ENCODE assay signal across 1 cellular context in the genomic region with DNA sequence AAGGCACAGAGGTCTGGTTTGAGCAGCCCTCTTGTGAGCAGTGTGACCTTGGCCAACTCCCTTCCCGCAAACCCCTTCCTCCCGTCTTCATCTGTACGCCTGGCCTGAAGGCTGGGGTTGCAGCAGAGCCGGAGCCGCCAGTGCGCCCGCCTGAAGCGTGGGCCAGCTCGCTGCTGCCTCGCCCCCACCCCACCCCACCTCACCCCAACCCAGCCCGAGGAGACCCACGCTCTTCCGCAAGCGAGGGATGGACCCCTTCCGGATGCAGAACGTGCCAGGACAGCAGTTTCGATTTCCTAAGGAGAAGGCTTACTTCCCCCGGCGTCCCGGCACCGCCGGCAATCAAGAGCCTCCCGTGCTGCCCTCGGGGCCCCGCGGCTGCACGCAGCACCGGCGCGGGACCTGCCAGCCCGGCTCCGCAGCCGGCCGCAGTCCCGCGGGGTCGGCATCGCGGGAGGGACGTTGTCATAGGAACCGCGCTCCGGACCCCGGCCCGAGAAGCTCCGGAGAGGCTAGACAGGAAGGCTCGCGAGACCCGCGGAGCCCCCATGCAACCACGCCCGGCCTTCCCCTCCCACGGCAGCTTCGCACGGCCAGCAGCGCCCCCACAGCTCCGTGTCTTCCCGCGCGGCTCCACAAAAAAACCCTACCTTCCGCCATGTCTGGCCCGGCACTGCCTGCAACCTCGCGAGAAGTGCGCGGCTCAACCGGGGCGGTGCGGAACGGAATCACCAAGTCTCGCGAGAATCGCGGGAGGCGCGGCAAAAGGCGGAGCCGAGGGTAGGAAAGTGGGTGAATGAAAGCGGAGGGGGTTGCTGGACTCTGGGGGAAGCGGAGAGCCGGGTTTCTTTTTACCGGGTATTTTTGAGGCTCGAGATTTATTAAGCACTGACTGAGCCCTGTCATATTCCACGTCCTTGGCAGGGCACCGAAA.
A peak's percentile ranks its signal among the peaks of the same experiment; 100 is the strongest.
TF ChIP-seq lines count a peak whose summit lies in the region.

A gene with protein sequence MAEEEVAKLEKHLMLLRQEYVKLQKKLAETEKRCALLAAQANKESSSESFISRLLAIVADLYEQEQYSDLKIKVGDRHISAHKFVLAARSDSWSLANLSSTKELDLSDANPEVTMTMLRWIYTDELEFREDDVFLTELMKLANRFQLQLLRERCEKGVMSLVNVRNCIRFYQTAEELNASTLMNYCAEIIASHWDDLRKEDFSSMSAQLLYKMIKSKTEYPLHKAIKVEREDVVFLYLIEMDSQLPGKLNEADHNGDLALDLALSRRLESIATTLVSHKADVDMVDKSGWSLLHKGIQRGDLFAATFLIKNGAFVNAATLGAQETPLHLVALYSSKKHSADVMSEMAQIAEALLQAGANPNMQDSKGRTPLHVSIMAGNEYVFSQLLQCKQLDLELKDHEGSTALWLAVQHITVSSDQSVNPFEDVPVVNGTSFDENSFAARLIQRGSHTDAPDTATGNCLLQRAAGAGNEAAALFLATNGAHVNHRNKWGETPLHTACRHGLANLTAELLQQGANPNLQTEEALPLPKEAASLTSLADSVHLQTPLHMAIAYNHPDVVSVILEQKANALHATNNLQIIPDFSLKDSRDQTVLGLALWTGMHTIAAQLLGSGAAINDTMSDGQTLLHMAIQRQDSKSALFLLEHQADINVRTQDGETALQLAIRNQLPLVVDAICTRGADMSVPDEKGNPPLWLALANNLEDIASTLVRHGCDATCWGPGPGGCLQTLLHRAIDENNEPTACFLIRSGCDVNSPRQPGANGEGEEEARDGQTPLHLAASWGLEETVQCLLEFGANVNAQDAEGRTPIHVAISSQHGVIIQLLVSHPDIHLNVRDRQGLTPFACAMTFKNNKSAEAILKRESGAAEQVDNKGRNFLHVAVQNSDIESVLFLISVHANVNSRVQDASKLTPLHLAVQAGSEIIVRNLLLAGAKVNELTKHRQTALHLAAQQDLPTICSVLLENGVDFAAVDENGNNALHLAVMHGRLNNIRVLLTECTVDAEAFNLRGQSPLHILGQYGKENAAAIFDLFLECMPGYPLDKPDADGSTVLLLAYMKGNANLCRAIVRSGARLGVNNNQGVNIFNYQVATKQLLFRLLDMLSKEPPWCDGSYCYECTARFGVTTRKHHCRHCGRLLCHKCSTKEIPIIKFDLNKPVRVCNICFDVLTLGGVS (minus strand): TSS at position 698 of the 934 bp plus-strand sequence. CDS start 38 bp downstream, at position 660.

TF ChIP-seq in HepG2, 621 proteins besides CTCF, POLR2A, EP300 and RAD21 (continued from another document and continues in another):
- TF ChIP-seq TOPORS (CRISPR knock-in tag; IDR thresholded peaks at IDR 0.05) (no peak), SMC3 (IDR thresholded peaks at IDR 0.05; ENCODE audit: low read length) (no peak), ZNF350 (CRISPR knock-in tag; IDR thresholded peaks at IDR 0.05; ENCODE audit: borderline replicate concordance, low read depth) (peak; percentile 86), CHD2 (IDR thresholded peaks at IDR 0.05; ENCODE audit: low read depth, low read length) (peak; percentile 99), NFRKB (IDR thresholded peaks at IDR 0.05) (no peak), SRSF9 (IDR thresholded peaks at IDR 0.05; ENCODE audit: borderline replicate concordance, insufficient read depth, low read depth, low read length, poor library complexity, severe bottlenecking) (no peak), POLR2AphosphoS2 (IDR thresholded peaks at IDR 0.05; ENCODE audit: low read depth, low read length) (no peak), MAFK (conservative IDR thresholded peaks at IDR 0.05 in 1 of 2, IDR thresholded peaks at IDR 0.05 in 1 of 2; ENCODE audit: low read length in 2 of 2) (no peak), FOSL2 (CRISPR knock-in tag; IDR thresholded peaks at IDR 0.05) (peak; percentile 32; the same call in 1 of the 2 replicates), ATF7-NPFF (CRISPR knock-in tag; IDR thresholded peaks at IDR 0.05; ENCODE audit: low read depth) (peak; percentile 79; the same call in 1 of the 2 replicates), ETV5 (CRISPR knock-in tag; IDR thresholded peaks at IDR 0.05; ENCODE audit: borderline replicate concordance) (peak; percentile 59), ZNF746 (CRISPR knock-in tag; IDR thresholded peaks at IDR 0.05) (no peak), ZNF557 (CRISPR knock-in tag; IDR thresholded peaks at IDR 0.05) (no peak), SAP130 (CRISPR knock-in tag; IDR thresholded peaks at IDR 0.05; ENCODE audit: low read depth) (peak; percentile 85), ZNF589 (CRISPR knock-in tag; conservative IDR thresholded peaks at IDR 0.05) (no peak), GZF1 (CRISPR knock-in tag; IDR thresholded peaks at IDR 0.05) (no peak), ZNF331 (CRISPR knock-in tag; IDR thresholded peaks at IDR 0.05) (0 out of 2 replicates have a peak, but pooled peaks have one; percentile 36), WIZ (CRISPR knock-in tag; IDR thresholded peaks at IDR 0.05) (no peak), KLF16 (CRISPR knock-in tag; IDR thresholded peaks at IDR 0.05) (peak in 1 of 2 experiments; percentile 67; a peak in 1 of 4 replicates), SNRNP70 (IDR thresholded peaks at IDR 0.05; ENCODE audit: low read depth, low read length) (no peak), RARA (CRISPR knock-in tag; IDR thresholded peaks at IDR 0.05) (no peak), ZNF333 (CRISPR knock-in tag; IDR thresholded peaks at IDR 0.05; ENCODE audit: borderline replicate concordance) (no peak), MXD4 (CRISPR knock-in tag; IDR thresholded peaks at IDR 0.05) (no peak), ZFP37 (CRISPR knock-in tag; IDR thresholded peaks at IDR 0.05; ENCODE audit: borderline replicate concordance) (no peak), ARNT (IDR thresholded peaks at IDR 0.05) (no peak), ZNF256 (CRISPR knock-in tag; conservative IDR thresholded peaks at IDR 0.05) (peak; percentile 76; the same call in 1 of the 2 replicates), ZNF549 (CRISPR knock-in tag; IDR thresholded peaks at IDR 0.05) (no peak), PRPF4 (IDR thresholded peaks at IDR 0.05; ENCODE audit: low read depth, low read length, poor library complexity, severe bottlenecking) (no peak), RFX3 (CRISPR knock-in tag; IDR thresholded peaks at IDR 0.05) (peak; percentile 60; the same call in 1 of the 2 replicates), BCL6 (CRISPR knock-in tag; IDR thresholded peaks at IDR 0.05) (no peak), XRCC5 (optimal IDR thresholded peaks at IDR 0.05; ENCODE audit: low read length) (peak; percentile 84), ZNF577 (CRISPR knock-in tag; IDR thresholded peaks at IDR 0.05; ENCODE audit: borderline replicate concordance, low read depth) (no peak; the same call in 1 of the 2 replicates), MAF1 (CRISPR knock-in tag; IDR thresholded peaks at IDR 0.05; ENCODE audit: borderline replicate concordance) (no peak; the same call in 1 of the 2 replicates), GLI4 (CRISPR knock-in tag; IDR thresholded peaks at IDR 0.05; ENCODE audit: borderline replicate concordance) (no peak)
- TF ChIP-seq, protein P1, sequence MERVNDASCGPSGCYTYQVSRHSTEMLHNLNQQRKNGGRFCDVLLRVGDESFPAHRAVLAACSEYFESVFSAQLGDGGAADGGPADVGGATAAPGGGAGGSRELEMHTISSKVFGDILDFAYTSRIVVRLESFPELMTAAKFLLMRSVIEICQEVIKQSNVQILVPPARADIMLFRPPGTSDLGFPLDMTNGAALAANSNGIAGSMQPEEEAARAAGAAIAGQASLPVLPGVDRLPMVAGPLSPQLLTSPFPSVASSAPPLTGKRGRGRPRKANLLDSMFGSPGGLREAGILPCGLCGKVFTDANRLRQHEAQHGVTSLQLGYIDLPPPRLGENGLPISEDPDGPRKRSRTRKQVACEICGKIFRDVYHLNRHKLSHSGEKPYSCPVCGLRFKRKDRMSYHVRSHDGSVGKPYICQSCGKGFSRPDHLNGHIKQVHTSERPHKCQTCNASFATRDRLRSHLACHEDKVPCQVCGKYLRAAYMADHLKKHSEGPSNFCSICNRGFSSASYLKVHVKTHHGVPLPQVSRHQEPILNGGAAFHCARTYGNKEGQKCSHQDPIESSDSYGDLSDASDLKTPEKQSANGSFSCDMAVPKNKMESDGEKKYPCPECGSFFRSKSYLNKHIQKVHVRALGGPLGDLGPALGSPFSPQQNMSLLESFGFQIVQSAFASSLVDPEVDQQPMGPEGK (CRISPR knock-in tag; IDR thresholded peaks at IDR 0.05): peak; percentile 28; the same call in 1 of the 2 replicates
- TF ChIP-seq, protein P2, sequence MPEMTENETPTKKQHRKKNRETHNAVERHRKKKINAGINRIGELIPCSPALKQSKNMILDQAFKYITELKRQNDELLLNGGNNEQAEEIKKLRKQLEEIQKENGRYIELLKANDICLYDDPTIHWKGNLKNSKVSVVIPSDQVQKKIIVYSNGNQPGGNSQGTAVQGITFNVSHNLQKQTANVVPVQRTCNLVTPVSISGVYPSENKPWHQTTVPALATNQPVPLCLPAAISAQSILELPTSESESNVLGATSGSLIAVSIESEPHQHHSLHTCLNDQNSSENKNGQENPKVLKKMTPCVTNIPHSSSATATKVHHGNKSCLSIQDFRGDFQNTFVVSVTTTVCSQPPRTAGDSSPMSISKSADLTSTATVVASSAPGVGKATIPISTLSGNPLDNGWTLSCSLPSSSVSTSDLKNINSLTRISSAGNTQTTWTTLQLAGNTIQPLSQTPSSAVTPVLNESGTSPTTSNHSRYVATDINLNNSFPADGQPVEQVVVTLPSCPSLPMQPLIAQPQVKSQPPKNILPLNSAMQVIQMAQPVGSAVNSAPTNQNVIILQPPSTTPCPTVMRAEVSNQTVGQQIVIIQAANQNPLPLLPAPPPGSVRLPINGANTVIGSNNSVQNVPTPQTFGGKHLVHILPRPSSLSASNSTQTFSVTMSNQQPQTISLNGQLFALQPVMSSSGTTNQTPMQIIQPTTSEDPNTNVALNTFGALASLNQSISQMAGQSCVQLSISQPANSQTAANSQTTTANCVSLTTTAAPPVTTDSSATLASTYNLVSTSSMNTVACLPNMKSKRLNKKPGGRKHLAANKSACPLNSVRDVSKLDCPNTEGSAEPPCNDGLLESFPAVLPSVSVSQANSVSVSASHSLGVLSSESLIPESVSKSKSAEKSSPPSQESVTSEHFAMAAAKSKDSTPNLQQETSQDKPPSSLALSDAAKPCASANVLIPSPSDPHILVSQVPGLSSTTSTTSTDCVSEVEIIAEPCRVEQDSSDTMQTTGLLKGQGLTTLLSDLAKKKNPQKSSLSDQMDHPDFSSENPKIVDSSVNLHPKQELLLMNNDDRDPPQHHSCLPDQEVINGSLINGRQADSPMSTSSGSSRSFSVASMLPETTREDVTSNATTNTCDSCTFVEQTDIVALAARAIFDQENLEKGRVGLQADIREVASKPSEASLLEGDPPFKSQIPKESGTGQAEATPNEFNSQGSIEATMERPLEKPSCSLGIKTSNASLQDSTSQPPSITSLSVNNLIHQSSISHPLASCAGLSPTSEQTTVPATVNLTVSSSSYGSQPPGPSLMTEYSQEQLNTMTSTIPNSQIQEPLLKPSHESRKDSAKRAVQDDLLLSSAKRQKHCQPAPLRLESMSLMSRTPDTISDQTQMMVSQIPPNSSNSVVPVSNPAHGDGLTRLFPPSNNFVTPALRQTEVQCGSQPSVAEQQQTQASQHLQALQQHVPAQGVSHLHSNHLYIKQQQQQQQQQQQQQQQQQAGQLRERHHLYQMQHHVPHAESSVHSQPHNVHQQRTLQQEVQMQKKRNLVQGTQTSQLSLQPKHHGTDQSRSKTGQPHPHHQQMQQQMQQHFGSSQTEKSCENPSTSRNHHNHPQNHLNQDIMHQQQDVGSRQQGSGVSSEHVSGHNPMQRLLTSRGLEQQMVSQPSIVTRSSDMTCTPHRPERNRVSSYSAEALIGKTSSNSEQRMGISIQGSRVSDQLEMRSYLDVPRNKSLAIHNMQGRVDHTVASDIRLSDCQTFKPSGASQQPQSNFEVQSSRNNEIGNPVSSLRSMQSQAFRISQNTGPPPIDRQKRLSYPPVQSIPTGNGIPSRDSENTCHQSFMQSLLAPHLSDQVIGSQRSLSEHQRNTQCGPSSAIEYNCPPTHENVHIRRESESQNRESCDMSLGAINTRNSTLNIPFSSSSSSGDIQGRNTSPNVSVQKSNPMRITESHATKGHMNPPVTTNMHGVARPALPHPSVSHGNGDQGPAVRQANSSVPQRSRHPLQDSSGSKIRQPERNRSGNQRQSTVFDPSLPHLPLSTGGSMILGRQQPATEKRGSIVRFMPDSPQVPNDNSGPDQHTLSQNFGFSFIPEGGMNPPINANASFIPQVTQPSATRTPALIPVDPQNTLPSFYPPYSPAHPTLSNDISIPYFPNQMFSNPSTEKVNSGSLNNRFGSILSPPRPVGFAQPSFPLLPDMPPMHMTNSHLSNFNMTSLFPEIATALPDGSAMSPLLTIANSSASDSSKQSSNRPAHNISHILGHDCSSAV (CRISPR knock-in tag; IDR thresholded peaks at IDR 0.05; ENCODE audit: borderline replicate concordance): no peak
- TF ChIP-seq, protein P3, sequence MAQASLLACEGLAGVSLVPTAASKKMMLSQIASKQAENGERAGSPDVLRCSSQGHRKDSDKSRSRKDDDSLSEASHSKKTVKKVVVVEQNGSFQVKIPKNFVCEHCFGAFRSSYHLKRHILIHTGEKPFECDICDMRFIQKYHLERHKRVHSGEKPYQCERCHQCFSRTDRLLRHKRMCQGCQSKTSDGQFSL (CRISPR knock-in tag; IDR thresholded peaks at IDR 0.05): peak; percentile 79; the same call in 1 of the 2 replicates
- TF ChIP-seq, protein P4, sequence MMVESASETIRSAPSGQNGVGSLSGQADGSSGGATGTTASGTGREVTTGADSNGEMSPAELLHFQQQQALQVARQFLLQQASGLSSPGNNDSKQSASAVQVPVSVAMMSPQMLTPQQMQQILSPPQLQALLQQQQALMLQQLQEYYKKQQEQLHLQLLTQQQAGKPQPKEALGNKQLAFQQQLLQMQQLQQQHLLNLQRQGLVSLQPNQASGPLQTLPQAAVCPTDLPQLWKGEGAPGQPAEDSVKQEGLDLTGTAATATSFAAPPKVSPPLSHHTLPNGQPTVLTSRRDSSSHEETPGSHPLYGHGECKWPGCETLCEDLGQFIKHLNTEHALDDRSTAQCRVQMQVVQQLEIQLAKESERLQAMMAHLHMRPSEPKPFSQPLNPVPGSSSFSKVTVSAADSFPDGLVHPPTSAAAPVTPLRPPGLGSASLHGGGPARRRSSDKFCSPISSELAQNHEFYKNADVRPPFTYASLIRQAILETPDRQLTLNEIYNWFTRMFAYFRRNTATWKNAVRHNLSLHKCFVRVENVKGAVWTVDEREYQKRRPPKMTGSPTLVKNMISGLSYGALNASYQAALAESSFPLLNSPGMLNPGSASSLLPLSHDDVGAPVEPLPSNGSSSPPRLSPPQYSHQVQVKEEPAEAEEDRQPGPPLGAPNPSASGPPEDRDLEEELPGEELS (CRISPR knock-in tag; IDR thresholded peaks at IDR 0.05): no peak
- TF ChIP-seq, protein P5, sequence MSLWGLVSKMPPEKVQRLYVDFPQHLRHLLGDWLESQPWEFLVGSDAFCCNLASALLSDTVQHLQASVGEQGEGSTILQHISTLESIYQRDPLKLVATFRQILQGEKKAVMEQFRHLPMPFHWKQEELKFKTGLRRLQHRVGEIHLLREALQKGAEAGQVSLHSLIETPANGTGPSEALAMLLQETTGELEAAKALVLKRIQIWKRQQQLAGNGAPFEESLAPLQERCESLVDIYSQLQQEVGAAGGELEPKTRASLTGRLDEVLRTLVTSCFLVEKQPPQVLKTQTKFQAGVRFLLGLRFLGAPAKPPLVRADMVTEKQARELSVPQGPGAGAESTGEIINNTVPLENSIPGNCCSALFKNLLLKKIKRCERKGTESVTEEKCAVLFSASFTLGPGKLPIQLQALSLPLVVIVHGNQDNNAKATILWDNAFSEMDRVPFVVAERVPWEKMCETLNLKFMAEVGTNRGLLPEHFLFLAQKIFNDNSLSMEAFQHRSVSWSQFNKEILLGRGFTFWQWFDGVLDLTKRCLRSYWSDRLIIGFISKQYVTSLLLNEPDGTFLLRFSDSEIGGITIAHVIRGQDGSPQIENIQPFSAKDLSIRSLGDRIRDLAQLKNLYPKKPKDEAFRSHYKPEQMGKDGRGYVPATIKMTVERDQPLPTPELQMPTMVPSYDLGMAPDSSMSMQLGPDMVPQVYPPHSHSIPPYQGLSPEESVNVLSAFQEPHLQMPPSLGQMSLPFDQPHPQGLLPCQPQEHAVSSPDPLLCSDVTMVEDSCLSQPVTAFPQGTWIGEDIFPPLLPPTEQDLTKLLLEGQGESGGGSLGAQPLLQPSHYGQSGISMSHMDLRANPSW (CRISPR knock-in tag; IDR thresholded peaks at IDR 0.05; ENCODE audit: borderline replicate concordance): no peak; the same call in 1 of the 2 replicates
